21 cellular contexts compared by ENCODE assay signal in the genomic region with DNA sequence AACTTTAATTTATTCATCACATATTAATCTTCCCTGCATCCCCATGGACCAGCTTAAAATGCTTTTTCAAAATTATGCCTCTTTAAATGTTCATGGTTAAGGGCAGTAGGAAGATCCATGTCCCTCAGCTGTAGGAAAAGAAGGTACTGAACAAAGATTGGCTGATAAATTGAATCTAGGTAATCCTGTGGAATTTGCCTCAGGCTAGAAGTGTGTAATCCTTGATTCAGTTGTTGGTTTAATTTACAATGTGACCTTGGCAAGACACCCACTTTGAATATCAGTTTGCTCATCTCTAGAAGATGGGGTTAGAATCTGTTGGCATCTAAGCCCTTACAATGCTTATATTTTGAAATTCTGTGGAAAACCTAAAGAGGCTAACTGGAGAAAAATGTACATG. TPM values are rescaled to one million over a fixed set of nuclear protein-coding genes. Genes with fewer than 3 reads are reported as not detected.
DNase-seq lines count a peak whose midpoint lies in the region; ATAC-seq, FAIRE-seq and TF ChIP-seq lines count a peak whose summit lies in the region.
"Had no signal": no experiment of that assay in that cellular context is flagged by ENCODE, and none has a peak within 500 bp of the region (broad histone marks: within the 10 kb centered on the region; RNA-seq: fewer than 3 reads in every experiment).

No MANE protein-coding gene starts in this region.

- H3K4me2 ChIP-seq in mammary epithelial cell (ENCODE audit: insufficient read depth, low read depth, low read length) (no peak overlapping the region), mesendoderm (ENCODE audit: low read length) (no peak overlapping the region)
- H3K4me2 ChIP-seq: A549 had no signal

- no peak overlapping the region for H3K27ac Mint-ChIP-seq in MCF 10A (ENCODE audit: low read depth, unreplicated experiment)
- H3K27ac Mint-ChIP-seq: CD4-positive, alpha-beta T cell had no signal

- peaks cover 90% of the 10 kb centered on the region for H3K36me3 Mint-ChIP-seq in MCF 10A (ENCODE audit: insufficient read depth, unreplicated experiment)

- H3K18ac ChIP-seq in mesendoderm (ENCODE audit: low read length) = no peak overlapping the region

- peaks cover 27% of the 10 kb centered on the region for H3K79me2 ChIP-seq in mammary epithelial cell (ENCODE audit: insufficient read depth, low read length)
- H3K79me2 ChIP-seq in mesendoderm (ENCODE audit: control insufficient read depth, insufficient read depth, low read length) = peaks cover 1% of the 10 kb centered on the region

- peaks cover 2% of the 10 kb centered on the region for H3K79me1 ChIP-seq in mesendoderm (ENCODE audit: low read length)

- H3K4me3 ChIP-seq in mammary epithelial cell (replicated peaks in 1 of 3; ENCODE audit: insufficient read depth in 1 of 3, low read depth in 2 of 3, low read length in 3 of 3) (no peak overlapping the region), bronchial epithelial cell (ENCODE audit: low read depth, low read length) (no peak overlapping the region), mesendoderm (ENCODE audit: low read length) (no peak overlapping the region)
- H3K4me3 ChIP-seq: A549 had no signal

- peaks cover 32% of the 10 kb centered on the region for H3K36me3 ChIP-seq in mammary epithelial cell (ENCODE audit: insufficient read depth, low read length)
- peaks cover 23% of the 10 kb centered on the region for H3K36me3 ChIP-seq in bronchial epithelial cell (ENCODE audit: control insufficient read depth, insufficient read depth, low read length)
- peaks cover 2% of the 10 kb centered on the region for H3K36me3 ChIP-seq in mesendoderm (ENCODE audit: control insufficient read depth, insufficient read depth, low read length)

- no peak overlapping the region for H3K56ac ChIP-seq in mesendoderm (ENCODE audit: low read length)

- DNase-seq in mammary epithelial cell (peak; percentile 23), MCF 10A (ENCODE audit: unreplicated experiment) (no peak), RPMI7951 (ENCODE audit: low read depth) (peak; percentile 5), bronchial epithelial cell (ENCODE audit: low read depth) (peak; percentile 34), mesendoderm (peak; percentile 46), substantia nigra (lab: John Stamatoyannopoulos, UW) (no peak)
- no peak for DNase-seq in central memory CD4-positive, alpha-beta T cell
- DNase-seq: AML-193; CD4-positive, alpha-beta T cell; DMS79 treated with DMSO at 0.1 percent for 48 hours; GOT3; H7; IMR-90 had no signal

- BruUV-seq in mammary epithelial cell (replicated peaks; lab: Mats Ljungman, UMichigan) = no TSS peak
- BruUV-seq in MCF 10A (replicated peaks; lab: Mats Ljungman, UMichigan) = no TSS peak

- CTCF ChIA-PET in mammary epithelial cell (lab: Charles Lee; ENCODE audit: low non-redundant PET) = no interaction called here
- CTCF ChIA-PET in MCF 10A (lab: Yijun Ruan, JAX) = interaction anchor here (0.6 to 2.4 kb wide), 4 partner anchors 70 to 300 kb away, joined by 3 to 10 read pairs (median 4); a partner anchor contains a TSS

- H2BK5ac ChIP-seq in mesendoderm (ENCODE audit: low read length) = no peak overlapping the region

- H4K5ac ChIP-seq in mesendoderm (ENCODE audit: low read length) = no peak overlapping the region

- no peak overlapping the region for H2BK15ac ChIP-seq in mesendoderm (replicated peaks; ENCODE audit: low read depth)

- POLR2A ChIA-PET in MCF 10A (lab: Yijun Ruan, JAX) = interaction anchor here (0.6 to 2.0 kb wide), 4 partner anchors 42 to 771 kb away, joined by 3 to 4 read pairs (median 3); a partner anchor contains a TSS

- no peaks in the 10 kb centered on the region for H4K20me1 ChIP-seq in mammary epithelial cell (ENCODE audit: insufficient read depth, low read length)

- no peak overlapping the region for H3K27ac ChIP-seq in mammary epithelial cell (ENCODE audit: insufficient read depth, low read depth, low read length)
- no peak overlapping the region for H3K27ac ChIP-seq in mesendoderm (ENCODE audit: low read depth, low read length)
- H3K27ac ChIP-seq in substantia nigra (ENCODE audit: low read depth, low read length, poor library complexity, severe bottlenecking) = no peak overlapping the region
- H3K27ac ChIP-seq: 22Rv1, A549, C4-2B had no signal

- no peaks in the 10 kb centered on the region for H3K9me3 Mint-ChIP-seq in MCF 10A (ENCODE audit: unreplicated experiment)
- H3K9me3 Mint-ChIP-seq: CD4-positive, alpha-beta T cell had no signal

- peaks cover 5% of the 10 kb centered on the region for H3K4me1 ChIP-seq in mammary epithelial cell (ENCODE audit: insufficient read depth, low read length)
- H3K4me1 ChIP-seq in mesendoderm (ENCODE audit: control insufficient read depth, low read depth, low read length) = peaks cover 1% of the 10 kb centered on the region
- H3K4me1 ChIP-seq: A549 had no signal

- H4K8ac ChIP-seq in mesendoderm (ENCODE audit: low read depth, low read length) = no peak overlapping the region

- ATAC-seq in GM18867 (IDR thresholded peaks at IDR 0.05; ENCODE audit: unreplicated experiment) = no peak
- ATAC-seq: A549, HCT116 had no signal

- H3K9me3 ChIP-seq in mammary epithelial cell (replicated peaks; ENCODE audit: insufficient read depth, low read length) = no peaks in the 10 kb centered on the region
- H3K9me3 ChIP-seq: A549 had no signal

- no peak overlapping the region for H3K9ac ChIP-seq in mammary epithelial cell (ENCODE audit: insufficient read depth, low read length)
- no peak overlapping the region for H3K9ac ChIP-seq in mesendoderm (ENCODE audit: low read length)

- H2BK120ac ChIP-seq in mesendoderm (ENCODE audit: low read depth, low read length) = no peak overlapping the region

- dilution Hi-C loops in mammary epithelial cell (cut with HindIII; ENCODE audit: low sequenced_read_pairs) = no loop called here

- no peak for FAIRE-seq in bronchial epithelial cell (lab: Jason Lieb, UNC)
- FAIRE-seq: A549, G401.6, GM12891, HTR-8/SVneo had no signal

- intact Hi-C loops in mammary epithelial cell (cut with micrococcal nuclease) = no loop called here
- intact Hi-C loops in MCF 10A (cut with micrococcal nuclease) = no loop called here

- no peaks in the 10 kb centered on the region for H3K4me1 Mint-ChIP-seq in MCF 10A (ENCODE audit: insufficient read depth, unreplicated experiment)

- no peak overlapping the region for H2AFZ ChIP-seq in mammary epithelial cell (ENCODE audit: low read depth, low read length)

- TF ChIP-seq CTCF in mammary epithelial cell (conservative IDR thresholded peaks at IDR 0.05 in 1 of 2, IDR thresholded peaks at IDR 0.05 in 1 of 2; ENCODE audit: extremely low read depth in 1 of 2, insufficient read depth in 1 of 2, low read depth in 1 of 2, low read length in 2 of 2) (no peak), MCF 10A (IDR thresholded peaks at IDR 0.05; ENCODE audit: unreplicated experiment) (no peak), bronchial epithelial cell (IDR thresholded peaks at IDR 0.05; ENCODE audit: insufficient read depth, low read length, severe bottlenecking) (no peak)

- H2AK5ac ChIP-seq in mesendoderm (ENCODE audit: low read length) = no peak overlapping the region

- no peaks in the 10 kb centered on the region for H3K27me3 ChIP-seq in mammary epithelial cell (ENCODE audit: insufficient read depth, low read length)
- no peaks in the 10 kb centered on the region for H3K27me3 ChIP-seq in bronchial epithelial cell (ENCODE audit: control insufficient read depth, insufficient read depth, low read length)
- H3K27me3 ChIP-seq in mesendoderm (ENCODE audit: insufficient read depth, low read length, poor library complexity) = no peaks in the 10 kb centered on the region

- no peak overlapping the region for H3K4ac ChIP-seq in mesendoderm (ENCODE audit: low read depth, low read length)

- no peaks in the 10 kb centered on the region for H3K27me3 Mint-ChIP-seq in MCF 10A (ENCODE audit: insufficient read depth, unreplicated experiment)
- H3K27me3 Mint-ChIP-seq: CD4-positive, alpha-beta T cell had no signal

- no peak overlapping the region for H3K4me3 Mint-ChIP-seq in MCF 10A (ENCODE audit: unreplicated experiment)
- H3K4me3 Mint-ChIP-seq: CD4-positive, alpha-beta T cell had no signal

- in situ Hi-C loops in mammary epithelial cell (cut with MboI; ENCODE audit: low sequenced_read_pairs in 2 of 2) = no loop called here

- H3K23ac ChIP-seq in mesendoderm (ENCODE audit: low read length) = no peak overlapping the region

RNA-seq across cellular contexts. Expression of a gene that starts 6.1 kb away (rescaled TPM):
- total RNA-seq in mammary epithelial cell (10 to 100 TPM; 22.7 to 29.2 TPM), MCF 10A (2022) (25.0 and 25.4 TPM in 2 replicates), bronchial epithelial cell (29.4 and 30.8 TPM in 2 replicates)
- 28.1 TPM for polyA plus RNA-seq in mammary epithelial cell
- polyA minus RNA-seq in mammary epithelial cell = 31.8 TPM
- 24.0 and 32.0 TPM in 2 replicates for total RNA-seq in RPMI7951 (2014; rRNA removed; shearing (Covaris generic))
- polyA plus RNA-seq in mesendoderm (2013, experiment 1 of 2) = 26.0 TPM
- 26.5 TPM for polyA plus RNA-seq in mesendoderm (2013, experiment 2 of 2)

RNA-seq across cellular contexts. Expression of a gene that starts 42.6 kb away (rescaled TPM):
- total RNA-seq in mammary epithelial cell (10 to 100 TPM in 1 of 2 donors, 1 to 10 TPM in 1; 4.5 to 10.3 TPM), MCF 10A (2022) (4.7 and 5.4 TPM in 2 replicates), bronchial epithelial cell (5.3 and 5.9 TPM in 2 replicates)
- polyA plus RNA-seq in mammary epithelial cell = 3.5 TPM
- polyA minus RNA-seq in mammary epithelial cell = 11.1 TPM
- total RNA-seq in RPMI7951 (2014; rRNA removed; shearing (Covaris generic)) = 6.3 and 6.4 TPM in 2 replicates
- 3.3 TPM for polyA plus RNA-seq in mesendoderm (2013, experiment 1 of 2)
- 3.5 TPM for polyA plus RNA-seq in mesendoderm (2013, experiment 2 of 2)
- total RNA-seq: CD4-positive, alpha-beta T cell had no signal

Comparison
In these comparisons a context has a peak if more than half of its experiments do, and no peak if none do; other contexts are left out.
1. DNase-seq: peak in mammary epithelial cell (single experiment), RPMI7951 (single experiment), bronchial epithelial cell (single experiment) and mesendoderm (single experiment); none in MCF 10A (single experiment), substantia nigra (0 of 49) and central memory CD4-positive, alpha-beta T cell (single experiment).